Comparison of ENCODE assay signal across 25 cellular contexts in the genomic region with DNA sequence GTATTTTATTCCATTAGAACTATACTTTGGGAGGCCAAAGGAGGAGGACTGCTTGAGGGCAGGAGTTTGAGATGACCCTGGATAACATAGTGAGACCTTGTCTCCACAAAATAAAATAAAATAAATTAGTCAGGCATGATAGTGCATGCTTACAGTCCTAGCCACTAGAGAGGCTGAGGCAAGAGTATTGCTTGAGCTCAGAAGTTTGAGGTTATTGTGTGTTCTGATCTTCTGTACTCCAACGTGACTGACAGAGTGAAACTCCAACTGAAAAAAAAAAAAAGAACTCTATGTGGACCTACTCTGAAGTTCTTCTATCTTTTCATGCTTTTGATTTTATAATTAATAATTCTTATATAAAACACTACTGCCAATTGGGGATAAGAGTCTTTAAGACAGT.
"Had no signal": no experiment of that assay in that cellular context is flagged by ENCODE, and none has a peak within 500 bp of the region (broad histone marks: within the 10 kb centered on the region; RNA-seq: fewer than 3 reads in every experiment).

No MANE protein-coding gene starts in this region.

- H3K4me3 ChIP-seq: coronary artery, dorsolateral prefrontal cortex had no signal

- DNase-seq: activated B cell treated with CpG ODN at 0.5 μM for 24 hours; activated CD4-positive, alpha-beta T cell treated with anti-CD3 and anti-CD28 coated beads for 48 hours; activated CD4-positive, alpha-beta T cell treated with anti-CD3 and anti-CD28 coated beads, Interleukin-2, amount 50 U/mL, for 1 hour; activated CD4-positive, alpha-beta T cell treated with anti-CD3 and anti-CD28 coated beads, Interleukin-2, amount 50 U/mL, for 48 hours; activated CD8-positive, alpha-beta memory T cell treated with anti-CD3 and anti-CD28 coated beads for 24 hours; activated CD8-positive, alpha-beta T cell treated with anti-CD3 and anti-CD28 coated beads for 36 hours; activated effector memory CD4-positive, alpha-beta T cell treated with Interleukin-2 at 50 U/mL for 16 hours; activated gamma-delta T cell treated with Interleukin-2 at 50 U/mL for 16 hours; activated naive CD4-positive, alpha-beta T cell treated with anti-CD3 and anti-CD28 coated beads, Interleukin-2, amount 50 U/mL, for 16 hours; activated naive CD4-positive, alpha-beta T cell treated with Interleukin-2 at 50 U/mL for 16 hours; activated T-cell treated with anti-CD3 and anti-CD28 coated beads, Interleukin-2, amount 50 U/mL, for 4 hours; amniotic stem cell; brain microvascular endothelial cell; dorsolateral prefrontal cortex; effector memory CD4-positive, alpha-beta T cell; endodermal cell; foreskin fibroblast; head of caudate nucleus; T-helper 17 cell; T1000; WERI-Rb-1 had no signal

- H3K36me3 ChIP-seq: brain microvascular endothelial cell, WERI-Rb-1 had no signal

- H3K27me3 ChIP-seq: brain microvascular endothelial cell, dorsolateral prefrontal cortex had no signal

- H3K27ac ChIP-seq: brain microvascular endothelial cell, coronary artery, dorsolateral prefrontal cortex, WERI-Rb-1 had no signal

- ATAC-seq: activated CD4-positive, CD25-positive, alpha-beta regulatory T cell treated with anti-CD3 and anti-CD28 coated beads, Interleukin-2, amount 50 U/mL, for 24 hours; activated CD8-positive, alpha-beta T cell treated with anti-CD3 and anti-CD28 coated beads for 36 hours; activated T-cell treated with anti-CD3 and anti-CD28 coated beads, Interleukin-2, amount 50 U/mL, for 4 hours; activated T-helper 17 cell treated with anti-CD3 and anti-CD28 coated beads, Interleukin-2, amount 50 U/mL, for 72 hours; esophagus mucosa; T-helper 17 cell had no signal
